8 cellular contexts compared by ENCODE assay signal in the genomic region with DNA sequence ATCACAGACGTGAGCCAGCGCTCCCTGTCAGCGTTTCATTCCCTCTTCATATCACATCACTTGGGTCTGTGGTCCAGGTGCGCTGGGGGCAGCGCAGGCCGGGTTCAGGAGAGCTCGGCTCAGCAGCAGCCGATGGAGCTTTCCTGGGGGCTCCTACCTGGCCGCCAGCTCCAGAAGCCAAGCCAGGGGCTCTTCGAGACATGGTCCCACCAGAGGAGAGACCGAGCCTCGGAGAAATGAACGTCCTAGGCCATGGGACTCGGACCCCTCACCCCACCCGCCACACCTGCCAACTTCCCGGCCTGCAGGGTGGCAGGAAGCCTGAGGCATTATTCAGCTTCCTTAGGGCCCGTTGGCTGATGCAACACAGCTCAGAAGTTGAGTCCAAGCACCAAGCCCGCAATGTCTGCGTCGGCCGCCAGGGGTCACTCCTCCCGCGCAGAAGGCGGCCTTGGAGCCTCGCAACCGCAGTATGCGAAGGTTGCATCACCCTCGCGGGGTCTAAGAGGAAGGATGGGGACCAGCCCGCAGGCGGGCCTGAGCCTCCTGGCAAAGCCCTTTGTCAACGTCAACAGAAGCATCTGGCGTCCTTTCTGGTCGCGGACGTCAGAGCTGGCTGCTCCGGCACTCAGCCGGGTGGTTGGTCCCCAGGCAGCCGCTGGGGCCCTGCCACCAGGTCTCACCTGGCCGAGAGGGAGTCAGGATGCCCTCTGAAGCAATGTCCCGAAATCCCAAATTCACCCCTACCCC. TPM values are rescaled to one million over a fixed set of nuclear protein-coding genes. Genes with fewer than 3 reads are reported as not detected.
DNase-seq lines count a peak whose midpoint lies in the region; ATAC-seq and TF ChIP-seq lines count a peak whose summit lies in the region.

No MANE protein-coding gene starts in this region.

- intact Hi-C loops in lower leg skin (cut with DNase I; ENCODE audit: low total_unique reads), result loop anchor here (5.0 kb wide), 1 partner anchor 93 kb away; no protein-coding TSS in a partner anchor

- peak overlapping the region; percentile 59 for H3K27ac ChIP-seq in C4-2B

- DNase-seq in NCI-H748 treated with DMSO at 0.1 percent for 48 hours (lab: John Stamatoyannopoulos, UW), result peak; percentile 49
- DNase-seq in activated CD4-positive, alpha-beta T cell treated with anti-CD3 and anti-CD28 coated beads, Interleukin-2, amount 50 U/mL, for 4 hours, result peak; percentile 93 to 94
- peak; percentile 97 for DNase-seq in dermis blood vessel endothelial cell
- DNase-seq in lower leg skin (ENCODE audit: low spot score in 2 of 2), result peak; percentile 85 to 97
- peak; percentile 86 to 96 (median 89) for DNase-seq in stimulated activated CD4-positive, alpha-beta T cell treated with anti-CD3 and anti-CD28 coated beads, TNF-alpha, amount 100 ng/mL, for 24 hours (ENCODE audit: low read depth in 3 of 3)

- no peak overlapping the region for H3K4me3 ChIP-seq in lower leg skin (ENCODE audit: low read depth, poor library complexity, severe bottlenecking)

- 25 to 31% methylated on average over 35 to 36 of the region's 41 CpGs for WGBS in lower leg skin, 2 donors

- peak; percentile 93 for TF ChIP-seq CTCF in C4-2B (conservative IDR thresholded peaks at IDR 0.05)
- TF ChIP-seq CTCF in lower leg skin (IDR thresholded peaks at IDR 0.05), result peak in 1 of 3 donors; percentile 88

- no peak for TF ChIP-seq POLR2A in lower leg skin (IDR thresholded peaks at IDR 0.05)

- ATAC-seq in GM19351 (IDR thresholded peaks at IDR 0.05; ENCODE audit: unreplicated experiment) (peak; percentile 44), HG03521 (IDR thresholded peaks at IDR 0.05; ENCODE audit: unreplicated experiment) (peak; percentile 40)

RNA-seq across cellular contexts. Expression of gene KLHDC4, which starts 13.2 kb away (rescaled TPM):
- total RNA-seq in dermis blood vessel endothelial cell (28.2 and 36.4 TPM in 2 replicates), lower leg skin (10 to 100 TPM; 25.8 to 70.0 (median 38.1) TPM)
